In genomic region chr5:36060516-36060885, GRCh38 we compare ENCODE assay signal across 12 cellular contexts. TPM values are rescaled to one million over a fixed set of nuclear protein-coding genes. Genes with fewer than 3 reads are reported as not detected.
A peak's percentile ranks its signal among the peaks of the same experiment; 100 is the strongest.
DNase-seq lines count a peak whose midpoint lies in the region; ATAC-seq and TF ChIP-seq lines count a peak whose summit lies in the region.
"Had no signal": no experiment of that assay in that cellular context is flagged by ENCODE, and none has a peak within 500 bp of the region (broad histone marks: within the 10 kb centered on the region; RNA-seq: fewer than 3 reads in every experiment).

No MANE protein-coding gene starts in this region.

- H3K4me3 ChIP-seq in ACC112 (ENCODE audit: low read depth, low read length) = peak overlapping the region; percentile 48
- no peak overlapping the region for H3K4me3 ChIP-seq in GM06990 (replicated peaks; ENCODE audit: low read depth, low read length)
- H3K4me3 ChIP-seq in right atrium auricular region = no peak overlapping the region

- no peak for ATAC-seq in GM21423 (IDR thresholded peaks at IDR 0.05; ENCODE audit: unreplicated experiment)
- ATAC-seq: right cardiac atrium had no signal

- no peaks in the 10 kb centered on the region for H3K9me3 ChIP-seq in right atrium auricular region

- peak overlapping the region; percentile 11 for H2AFZ ChIP-seq in ACC112 (ENCODE audit: low read length, unreplicated experiment)

- H3K4me3 Mint-ChIP-seq in chondrocyte (ENCODE audit: unreplicated experiment) = no peak overlapping the region

- no peaks in the 10 kb centered on the region for H3K79me2 ChIP-seq in ACC112 (ENCODE audit: control insufficient read depth, insufficient read depth, low read length, unreplicated experiment)

- H3K9me3 Mint-ChIP-seq in chondrocyte (ENCODE audit: low read depth) = no peaks in the 10 kb centered on the region

- H3K4me1 ChIP-seq in ACC112 (ENCODE audit: control insufficient read depth, insufficient read depth, low read length, unreplicated experiment) (no peaks in the 10 kb centered on the region), right atrium auricular region (no peaks in the 10 kb centered on the region)

- DNase-seq in GM06990 (ENCODE audit: extremely low read depth, insufficient read length) (no peak), M059J (ENCODE audit: low read depth) (peak; percentile 18), chondrocyte (ENCODE audit: low spot score) (no peak), putamen (ENCODE audit: low spot score) (no peak), right atrium auricular region (ENCODE audit: low spot score) (no peak)
- no peak for DNase-seq in stimulated activated CD4-positive, alpha-beta T cell treated with anti-CD3 and anti-CD28 coated beads, Interleukin-15, amount 100 ng/mL, for 24 hours
- DNase-seq: cortex of kidney; kidney glomerular epithelial cell; right cardiac atrium; stimulated activated naive CD4-positive, alpha-beta T cell had no signal

- H3K36me3 Mint-ChIP-seq in chondrocyte (ENCODE audit: low read depth) = no peaks in the 10 kb centered on the region

- peaks cover 46% of the 10 kb centered on the region for H3K27me3 ChIP-seq in ACC112 (ENCODE audit: insufficient read depth, low read length)
- H3K27me3 ChIP-seq in GM06990 (replicated peaks; ENCODE audit: control insufficient read depth, insufficient read depth, low read length) = no peaks in the 10 kb centered on the region
- no peaks in the 10 kb centered on the region for H3K27me3 ChIP-seq in right atrium auricular region

- H3K27ac ChIP-seq in ACC112 (ENCODE audit: low read depth, low read length) = no peak overlapping the region
- no peak overlapping the region for H3K27ac ChIP-seq in right atrium auricular region

- peaks cover 33% of the 10 kb centered on the region for H3K27me3 Mint-ChIP-seq in chondrocyte (ENCODE audit: low read depth)

- TF ChIP-seq CTCF in GM06990 (IDR thresholded peaks at IDR 0.05; ENCODE audit: insufficient read depth, low read length, poor library complexity, severe bottlenecking) = peak; percentile 40
- peak; percentile 56 for TF ChIP-seq CTCF in chondrocyte (IDR thresholded peaks at IDR 0.05)
- TF ChIP-seq CTCF in right atrium auricular region (IDR thresholded peaks at IDR 0.05) = no peak

- H3K36me3 ChIP-seq in ACC112 (ENCODE audit: insufficient read depth, low read length) (no peaks in the 10 kb centered on the region), GM06990 (ENCODE audit: control insufficient read depth, insufficient read depth, low read length) (no peaks in the 10 kb centered on the region), right atrium auricular region (no peaks in the 10 kb centered on the region)

- H3K4me1 Mint-ChIP-seq in chondrocyte (ENCODE audit: low read depth) = no peaks in the 10 kb centered on the region

- no peak overlapping the region for H3K27ac Mint-ChIP-seq in chondrocyte (ENCODE audit: unreplicated experiment)

RNA-seq across cellular contexts. Expression of gene UGT3A2, which starts 6.2 kb away (rescaled TPM):
- total RNA-seq in M059J (2014; rRNA removed; shearing (Covaris generic)) = 0.12 and 0.34 TPM in 2 replicates
- total RNA-seq in chondrocyte (not detected in 3 replicates), right atrium auricular region (under 1 TPM in 1 of 2 donors, not detected in 1; 0.24 TPM)
- total RNA-seq: right cardiac atrium had no signal

Comparison
In these comparisons a context has a peak if more than half of its experiments do, and no peak if none do; other contexts are left out.
1. CTCF ChIP-seq: peak in GM06990 (single experiment) and chondrocyte (single experiment); none in right atrium auricular region (0 of 2).